In the genomic region with DNA sequence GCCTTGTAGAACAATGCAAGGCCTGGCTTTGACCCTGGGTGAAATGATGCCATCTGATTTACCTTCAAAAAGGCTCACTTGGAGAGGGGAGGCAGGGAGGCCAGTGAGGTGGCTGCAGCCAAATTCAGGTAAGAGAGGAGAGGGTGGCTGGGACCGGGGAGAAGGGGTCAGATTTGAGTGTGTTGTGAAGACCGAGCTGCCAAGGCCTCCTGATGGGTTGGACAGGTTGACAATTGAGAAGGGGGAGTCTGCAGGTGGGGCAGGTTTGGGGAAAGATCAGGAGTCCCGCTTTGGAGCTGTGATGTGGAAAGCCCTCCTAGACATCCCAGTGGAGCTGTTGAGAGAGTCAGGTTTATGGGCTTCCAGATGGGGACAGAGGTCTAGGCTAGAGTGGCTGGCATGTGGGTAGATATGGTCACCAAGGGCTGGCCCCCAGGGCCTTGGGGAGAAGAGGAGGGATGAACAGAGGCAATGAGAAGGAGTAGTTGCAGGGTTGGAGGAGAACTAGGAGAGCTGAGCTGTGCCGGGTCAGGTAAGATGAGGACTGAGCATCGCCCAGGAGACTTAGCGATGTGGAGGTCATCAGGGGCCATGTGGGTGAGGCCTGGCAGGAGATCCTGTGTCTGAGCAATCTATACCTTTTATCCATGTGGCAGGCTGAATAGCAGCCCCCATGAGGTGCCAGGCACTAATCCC, we compare ENCODE assay signal across 23 cellular contexts.
DNase-seq lines count a peak whose midpoint lies in the region; ATAC-seq and TF ChIP-seq lines count a peak whose summit lies in the region.
"Had no signal": no experiment of that assay in that cellular context is flagged by ENCODE, and none has a peak within 500 bp of the region (broad histone marks: within the 10 kb centered on the region; RNA-seq: fewer than 3 reads in every experiment).

No MANE protein-coding gene starts in this region.

- peak; percentile 42 for DNase-seq in activated CD8-positive, alpha-beta memory T cell treated with anti-CD3 and anti-CD28 coated beads, Interleukin-2, amount 50 U/mL, for 48 hours
- no peak for DNase-seq in activated CD8-positive, alpha-beta memory T cell treated with anti-CD3 and anti-CD28 coated beads for 24 hours
- DNase-seq in PC-9 (no peak), epithelial cell of prostate (ENCODE audit: low read depth, low spot score) (no peak), retina (peak; percentile 2), COLO668 (lab: John Stamatoyannopoulos, UW; ENCODE audit: unreplicated experiment) (no peak), activated T-cell treated with anti-CD3 and anti-CD28 coated beads for 4 hours (no peak)
- DNase-seq: activated gamma-delta T cell treated with Interleukin-2 at 50 U/mL for 16 hours; COR-L47; DMS79; effector memory CD4-positive, alpha-beta T cell; gastrocnemius medialis; GF-D8; immature natural killer cell; KBM-7; left lung; NCI-H146; T-helper 9 cell; WERI-Rb-1 had no signal

- POLR2A ChIA-PET in PC-9 (lab: Charles Lee; ENCODE audit: unreplicated experiment), result interaction anchor here (0.5 to 1.0 kb wide), 5 partner anchors 93 to 333 kb away, joined by 3 to 18 read pairs (median 8); no protein-coding TSS in a partner anchor

- H3K4me2 ChIP-seq in PC-9, result peak overlapping the region; percentile 41
- H3K4me2 ChIP-seq: BLaER1, hepatocyte had no signal

- H3K36me3 ChIP-seq in PC-9 (ENCODE audit: low read depth), result no peaks in the 10 kb centered on the region
- H3K36me3 ChIP-seq: BLaER1, esophagus muscularis mucosa, gastrocnemius medialis, left lung, WERI-Rb-1 had no signal

- no peaks in the 10 kb centered on the region for H3K9me2 ChIP-seq in PC-9 (ENCODE audit: insufficient read depth)

- H4K20me1 ChIP-seq in PC-9 (ENCODE audit: insufficient read depth), result no peaks in the 10 kb centered on the region
- H4K20me1 ChIP-seq: BLaER1 had no signal

- no peak for ATAC-seq in GM19324 (IDR thresholded peaks at IDR 0.05; ENCODE audit: low FRiP score, unreplicated experiment)
- ATAC-seq: gastrocnemius medialis, left lung had no signal

- no TSS peak for BruUV-seq in PC-9 (replicated peaks; lab: Mats Ljungman, UMichigan)

- H3F3A ChIP-seq in PC-9 (ENCODE audit: insufficient read depth, low read depth), result peaks cover 57% of the 10 kb centered on the region

- H3K4me3 ChIP-seq in PC-9, result no peak overlapping the region
- H3K4me3 ChIP-seq: BLaER1, esophagus muscularis mucosa, gastrocnemius medialis, hepatocyte, left lung had no signal

- H3K27me3 ChIP-seq in PC-9 (ENCODE audit: insufficient read depth, low read depth), result no peaks in the 10 kb centered on the region
- H3K27me3 ChIP-seq: BLaER1, esophagus muscularis mucosa, gastrocnemius medialis, left lung had no signal

- intact Hi-C loops in PC-9 (cut with micrococcal nuclease; ENCODE audit: unreplicated experiment), result loop anchor here (1.0 to 10.0 kb wide), 4 partner anchors 61 to 236 kb away; no protein-coding TSS in a partner anchor

- H2AFZ ChIP-seq in PC-9, result no peak overlapping the region
- H2AFZ ChIP-seq: hepatocyte had no signal

- H3K27ac ChIP-seq in PC-9 (peak overlapping the region; percentile 88), epithelial cell of prostate (peak overlapping the region; percentile 72)
- H3K27ac ChIP-seq: BLaER1, gastrocnemius medialis, hepatocyte, WERI-Rb-1 had no signal

- TF ChIP-seq CTCF in PC-9 (conservative IDR thresholded peaks at IDR 0.05), result no peak

- H3K4me1 ChIP-seq in PC-9 (replicated peaks; ENCODE audit: insufficient read depth), result peaks cover 63% of the 10 kb centered on the region
- H3K4me1 ChIP-seq: gastrocnemius medialis had no signal

- CTCF ChIA-PET in PC-9 (lab: Charles Lee), result interaction anchor here (1.0 to 1.4 kb wide), 2 partner anchors 67 to 237 kb away, joined by 4 to 8 read pairs; no protein-coding TSS in a partner anchor

- no peaks in the 10 kb centered on the region for H3K9me3 ChIP-seq in PC-9 (ENCODE audit: insufficient read depth, low read depth)
- H3K9me3 ChIP-seq: BLaER1, esophagus muscularis mucosa, gastrocnemius medialis, left lung had no signal

- H3K79me2 ChIP-seq in PC-9 (ENCODE audit: low read depth), result no peaks in the 10 kb centered on the region
- H3K79me2 ChIP-seq: hepatocyte had no signal

Comparison
In these comparisons a context has a peak if more than half of its experiments do, and no peak if none do; other contexts are left out.
1. DNase-seq: peak in activated CD8-positive, alpha-beta memory T cell treated with anti-CD3 and anti-CD28 coated beads, Interleukin-2, amount 50 U/mL, for 48 hours (single experiment) and retina (single experiment); none in activated CD8-positive, alpha-beta memory T cell treated with anti-CD3 and anti-CD28 coated beads for 24 hours (single experiment), PC-9 (0 of 2), epithelial cell of prostate (single experiment), COLO668 (single experiment) and activated T-cell treated with anti-CD3 and anti-CD28 coated beads for 4 hours (single experiment).